ENCODE assay signal across 1 cellular context in genomic region chr2:63594622-63595021, GRCh38.
TF ChIP-seq lines count a peak whose summit lies in the region.

No MANE protein-coding gene starts in this region.

TF ChIP-seq in A549, 52 proteins besides CTCF, POLR2A, EP300 and RAD21:
- TF ChIP-seq TFCP2L1 (CRISPR knock-in tag; IDR thresholded peaks at IDR 0.05) (no peak), SMC3 (IDR thresholded peaks at IDR 0.05) (no peak), PBX3 (IDR thresholded peaks at IDR 0.05) (no peak), ATOH8 (CRISPR knock-in tag; IDR thresholded peaks at IDR 0.05; ENCODE audit: low read depth) (no peak), EHMT2 (IDR thresholded peaks at IDR 0.05; ENCODE audit: low read depth) (no peak), HOXA7 (CRISPR knock-in tag; IDR thresholded peaks at IDR 0.05) (no peak), JUN (IDR thresholded peaks at IDR 0.05) (no peak), HEYL (CRISPR knock-in tag; IDR thresholded peaks at IDR 0.05) (no peak), CBX2 (IDR thresholded peaks at IDR 0.05; ENCODE audit: borderline replicate concordance, low read depth) (no peak), HMGXB4 (CRISPR knock-in tag; IDR thresholded peaks at IDR 0.05; ENCODE audit: borderline replicate concordance) (no peak), RFX5 (IDR thresholded peaks at IDR 0.05) (no peak)
